Comparison of ENCODE assay signal across 8 cellular contexts in genomic region chr4:24622435-24622834, GRCh38.
"Had no signal": no experiment of that assay in that cellular context is flagged by ENCODE, and none has a peak within 500 bp of the region (broad histone marks: within the 10 kb centered on the region; RNA-seq: fewer than 3 reads in every experiment).

No MANE protein-coding gene starts in this region.

- H3K4me3 Mint-ChIP-seq: H9, IgD-negative memory B cell had no signal

- DNase-seq: GOT3, H9, HCEC 1CT, KBM-7 had no signal

- ATAC-seq: HepG2 had no signal

- H3K4me1 Mint-ChIP-seq: IgD-negative memory B cell had no signal

- H3K27ac ChIP-seq: HL-60, KMS-11 had no signal

- H3K27ac Mint-ChIP-seq: H9, IgD-negative memory B cell had no signal
